ENCODE assay signal across 12 cellular contexts in the genomic region with DNA sequence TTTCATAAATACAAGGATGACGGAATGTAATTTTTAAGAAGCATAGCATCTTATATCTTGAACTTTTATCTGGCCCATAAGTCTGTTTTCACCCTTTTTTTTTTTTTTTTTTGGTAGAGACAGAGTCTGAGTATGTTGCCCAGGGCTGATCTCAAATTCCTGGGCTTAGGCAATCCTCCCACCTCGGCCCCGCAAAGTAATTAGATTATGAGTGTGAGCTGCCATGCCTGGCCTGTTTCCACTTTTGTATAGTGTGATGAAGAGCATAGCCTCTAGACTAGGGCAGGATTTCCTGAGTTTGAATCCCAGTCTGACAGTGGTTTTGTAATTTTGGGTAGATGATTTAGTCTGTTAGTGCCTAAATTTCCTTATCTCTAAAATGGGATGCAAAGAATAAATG. TPM values are rescaled to one million over a fixed set of nuclear protein-coding genes. Genes with fewer than 3 reads are reported as not detected.
DNase-seq lines count a peak whose midpoint lies in the region; ATAC-seq and TF ChIP-seq lines count a peak whose summit lies in the region.
"Had no signal": no experiment of that assay in that cellular context is flagged by ENCODE, and none has a peak within 500 bp of the region (broad histone marks: within the 10 kb centered on the region; RNA-seq: fewer than 3 reads in every experiment).

No MANE protein-coding gene starts in this region.

- no peak for DNase-seq in CD8-positive, alpha-beta memory T cell
- DNase-seq in MG63, result peak; percentile 59
- DNase-seq in cardiac fibroblast (ENCODE audit: low read depth in 2 of 2), result peak; percentile 8 to 78
- DNase-seq in naive thymus-derived CD4-positive, alpha-beta T cell, result no peak
- no peak for DNase-seq in left lobe of liver (ENCODE audit: low spot score)
- DNase-seq in NCI-H526 treated with DMSO at 0.1 percent for 48 hours (lab: John Stamatoyannopoulos, UW), result no peak
- DNase-seq in T-helper 2 cell treated with Interferon-gamma antibody and Interleukin-4, amounts not matched to agents 5 μg/mL and 100 μg/mL, for 36 hours (ENCODE audit: low spot score), result no peak
- DNase-seq: dorsolateral prefrontal cortex, kidney glomerular epithelial cell, NCI-H748 treated with DMSO at 0.1 percent for 48 hours, SHP77 treated with DMSO at 0.1 percent for 48 hours had no signal

- H3K36me3 Mint-ChIP-seq in CD8-positive, alpha-beta memory T cell, result peaks cover 4 to 8% (median 4%) of the 10 kb centered on the region in 3 donors
- peaks cover 4 to 16% (median 8%) of the 10 kb centered on the region in 5 donors for H3K36me3 Mint-ChIP-seq in naive thymus-derived CD4-positive, alpha-beta T cell
- peaks cover 18% of the 10 kb centered on the region for H3K36me3 Mint-ChIP-seq in T-helper 2 cell treated with Interferon-gamma antibody and Interleukin-4, amounts not matched to agents 5 μg/mL and 100 μg/mL, for 36 hours (ENCODE audit: low read depth)

- H3K4me3 Mint-ChIP-seq in CD8-positive, alpha-beta memory T cell, result peak overlapping the region in 3 of 7 donors; percentile 5 to 47 (median 26)
- H3K4me3 Mint-ChIP-seq in naive thymus-derived CD4-positive, alpha-beta T cell, result peak overlapping the region in 8 of 10 donors; percentile 1 to 50 (median 34)
- H3K4me3 Mint-ChIP-seq in T-helper 2 cell treated with Interferon-gamma antibody and Interleukin-4, amounts not matched to agents 5 μg/mL and 100 μg/mL, for 36 hours, result no peak overlapping the region

- CTCF ChIA-PET in CD8-positive, alpha-beta memory T cell (lab: Charles Lee), result no interaction called here
- CTCF ChIA-PET in naive thymus-derived CD4-positive, alpha-beta T cell (lab: Charles Lee), result interaction anchor here (1.6 kb wide), 1 partner anchor 11 kb away, joined by 5 read pairs; the partner anchor contains the start of gene STIM2

- intact Hi-C loops in naive thymus-derived CD4-positive, alpha-beta T cell (cut with micrococcal nuclease), result no loop called here

- H3K4me1 Mint-ChIP-seq in CD8-positive, alpha-beta memory T cell, result peaks cover 79 to 92% (median 91%) of the 10 kb centered on the region in 3 donors
- peaks cover 50 to 93% (median 87%) of the 10 kb centered on the region in 7 donors for H3K4me1 Mint-ChIP-seq in naive thymus-derived CD4-positive, alpha-beta T cell
- H3K4me1 Mint-ChIP-seq in T-helper 2 cell treated with Interferon-gamma antibody and Interleukin-4, amounts not matched to agents 5 μg/mL and 100 μg/mL, for 36 hours (ENCODE audit: low read depth), result peaks cover 40% of the 10 kb centered on the region

- H3K27ac ChIP-seq in CD8-positive, alpha-beta memory T cell (ENCODE audit: low read depth, low read length), result no peak overlapping the region
- H3K27ac ChIP-seq in naive thymus-derived CD4-positive, alpha-beta T cell (ENCODE audit: low read depth, low read length), result no peak overlapping the region
- H3K27ac ChIP-seq: dorsolateral prefrontal cortex had no signal

- POLR2A ChIA-PET in CD8-positive, alpha-beta memory T cell (lab: Charles Lee), result no interaction called here
- POLR2A ChIA-PET in naive thymus-derived CD4-positive, alpha-beta T cell (lab: Charles Lee), result interaction anchor here (5.4 to 8.9 kb wide), 2 partner anchors 12 to 14 kb away, joined by 50 to 64 read pairs; partner anchors contain the start of gene STIM2

- peaks cover 76% of the 10 kb centered on the region for H3K4me1 ChIP-seq in CD8-positive, alpha-beta memory T cell (ENCODE audit: insufficient read depth, low read length)
- peaks cover 49 to 56% of the 10 kb centered on the region in 2 donors for H3K4me1 ChIP-seq in naive thymus-derived CD4-positive, alpha-beta T cell (ENCODE audit: control insufficient read depth in 2 of 2, insufficient read depth in 2 of 2, low read length in 2 of 2)

- no peak for ATAC-seq in naive thymus-derived CD4-positive, alpha-beta T cell
- ATAC-seq in left lobe of liver, result no peak
- ATAC-seq in HG02763 (IDR thresholded peaks at IDR 0.05; ENCODE audit: unreplicated experiment), result no peak

- H3K27me3 Mint-ChIP-seq in CD8-positive, alpha-beta memory T cell, result no peaks in the 10 kb centered on the region
- no peaks in the 10 kb centered on the region for H3K27me3 Mint-ChIP-seq in naive thymus-derived CD4-positive, alpha-beta T cell
- H3K27me3 Mint-ChIP-seq in T-helper 2 cell treated with Interferon-gamma antibody and Interleukin-4, amounts not matched to agents 5 μg/mL and 100 μg/mL, for 36 hours (ENCODE audit: low read depth), result no peaks in the 10 kb centered on the region

- no peaks in the 10 kb centered on the region for H3K9me3 ChIP-seq in CD8-positive, alpha-beta memory T cell (ENCODE audit: low read length)
- H3K9me3 ChIP-seq in MG63, result no peaks in the 10 kb centered on the region
- no peaks in the 10 kb centered on the region for H3K9me3 ChIP-seq in naive thymus-derived CD4-positive, alpha-beta T cell (ENCODE audit: control insufficient read depth in 2 of 3, low read length in 3 of 3)

- H3K27ac Mint-ChIP-seq in CD8-positive, alpha-beta memory T cell, result peak overlapping the region; percentile 49 to 88 (median 78)
- peak overlapping the region in 7 of 9 donors; percentile 12 to 77 (median 54) for H3K27ac Mint-ChIP-seq in naive thymus-derived CD4-positive, alpha-beta T cell
- H3K27ac Mint-ChIP-seq in T-helper 2 cell treated with Interferon-gamma antibody and Interleukin-4, amounts not matched to agents 5 μg/mL and 100 μg/mL, for 36 hours, result no peak overlapping the region

- TF ChIP-seq CTCF in cardiac fibroblast (IDR thresholded peaks at IDR 0.05; ENCODE audit: low read depth, low read length), result no peak

- H3K36me3 ChIP-seq in CD8-positive, alpha-beta memory T cell (ENCODE audit: insufficient read depth, low read length), result no peaks in the 10 kb centered on the region
- H3K36me3 ChIP-seq in MG63, result no peaks in the 10 kb centered on the region
- no peaks in the 10 kb centered on the region for H3K36me3 ChIP-seq in naive thymus-derived CD4-positive, alpha-beta T cell (ENCODE audit: control insufficient read depth in 2 of 3, insufficient read depth in 3 of 3, low read length in 3 of 3)

- no peaks in the 10 kb centered on the region for H3K9me3 Mint-ChIP-seq in CD8-positive, alpha-beta memory T cell
- H3K9me3 Mint-ChIP-seq in naive thymus-derived CD4-positive, alpha-beta T cell, result no peaks in the 10 kb centered on the region
- no peaks in the 10 kb centered on the region for H3K9me3 Mint-ChIP-seq in T-helper 2 cell treated with Interferon-gamma antibody and Interleukin-4, amounts not matched to agents 5 μg/mL and 100 μg/mL, for 36 hours

- no peak overlapping the region for H3K4me3 ChIP-seq in CD8-positive, alpha-beta memory T cell (ENCODE audit: low read length)
- H3K4me3 ChIP-seq in MG63 (no peak overlapping the region), cardiac fibroblast (replicated peaks in 1 of 2; ENCODE audit: low read depth in 2 of 2, low read length in 2 of 2) (no peak overlapping the region)
- no peak overlapping the region for H3K4me3 ChIP-seq in naive thymus-derived CD4-positive, alpha-beta T cell (ENCODE audit: low read length)
- H3K4me3 ChIP-seq: dorsolateral prefrontal cortex had no signal

- no peaks in the 10 kb centered on the region for H3K27me3 ChIP-seq in CD8-positive, alpha-beta memory T cell (ENCODE audit: insufficient read depth, low read length, poor library complexity, severe bottlenecking)
- no peaks in the 10 kb centered on the region for H3K27me3 ChIP-seq in MG63
- no peaks in the 10 kb centered on the region for H3K27me3 ChIP-seq in naive thymus-derived CD4-positive, alpha-beta T cell (ENCODE audit: control insufficient read depth in 2 of 2, insufficient read depth in 2 of 2, low read length in 2 of 2)
- H3K27me3 ChIP-seq: dorsolateral prefrontal cortex had no signal

RNA-seq across cellular contexts. Expression of gene STIM2, which starts 11.0 kb away (rescaled TPM):
- total RNA-seq in CD8-positive, alpha-beta memory T cell, result 10 to 100 TPM; 47.8 to 51.0 TPM
- 41.4 TPM for polyA plus RNA-seq in CD8-positive, alpha-beta memory T cell
- 15.7 and 19.7 TPM in 2 replicates for total RNA-seq in MG63 (2014; rRNA removed; shearing (Covaris generic); ENCODE audit: low replicate concordance)
- total RNA-seq in naive thymus-derived CD4-positive, alpha-beta T cell, result 100 to 1,000 TPM in 1 of 5 experiments, 10 to 100 TPM in 4; 61.7 to 103 (median 74.5) TPM
- polyA plus RNA-seq in naive thymus-derived CD4-positive, alpha-beta T cell, result 10 to 100 TPM; 24.6 to 38.4 TPM
- total RNA-seq in left lobe of liver, result 12.8 TPM

Comparison
In these comparisons a context has a peak if more than half of its experiments do, and no peak if none do; other contexts are left out.
1. DNase-seq: peak in MG63 (single experiment) and cardiac fibroblast (2 of 2); none in CD8-positive, alpha-beta memory T cell (0 of 5), naive thymus-derived CD4-positive, alpha-beta T cell (0 of 9), left lobe of liver (single experiment), NCI-H526 treated with DMSO at 0.1 percent for 48 hours (single experiment) and T-helper 2 cell treated with Interferon-gamma antibody and Interleukin-4, amounts not matched to agents 5 μg/mL and 100 μg/mL, for 36 hours (single experiment).